ENCODE assay signal across 28 cellular contexts in genomic region chr1:55876276-55877060, GRCh38.
DNase-seq lines count a peak whose midpoint lies in the region; ATAC-seq and TF ChIP-seq lines count a peak whose summit lies in the region.
"Had no signal": no experiment of that assay in that cellular context is flagged by ENCODE, and none has a peak within 500 bp of the region (broad histone marks: within the 10 kb centered on the region; RNA-seq: fewer than 3 reads in every experiment).

No MANE protein-coding gene starts in this region.

- in situ Hi-C loops in gastrocnemius medialis (cut with MboI; ENCODE audit: low sequenced_read_pairs in 4 of 4) = no loop called here

- H3K27ac ChIP-seq in gastrocnemius medialis = peak overlapping the region; percentile 26 to 73 (median 48)
- H3K27ac ChIP-seq: A549, GM23248, sigmoid colon, upper lobe of right lung, VCaP had no signal

- no peaks in the 10 kb centered on the region for H3K9me3 ChIP-seq in gastrocnemius medialis
- H3K9me3 ChIP-seq: A549, sigmoid colon, upper lobe of right lung had no signal

- intact Hi-C loops in left ventricle myocardium superior (cut with micrococcal nuclease) = no loop called here
- intact Hi-C loops in gastrocnemius medialis (cut with DNase I; ENCODE audit: low total_unique reads) = no loop called here

- no peak for TF ChIP-seq POLR2A in gastrocnemius medialis (IDR thresholded peaks at IDR 0.05)

- H3K4me1 ChIP-seq in gastrocnemius medialis = peaks cover 15 to 24% of the 10 kb centered on the region in 2 donors
- H3K4me1 ChIP-seq: A549, sigmoid colon, upper lobe of right lung had no signal

- H3K36me3 ChIP-seq in gastrocnemius medialis = no peaks in the 10 kb centered on the region
- H3K36me3 ChIP-seq: sigmoid colon, upper lobe of right lung had no signal

- DNase-seq in DMS79 treated with DMSO at 0.1 percent for 48 hours (lab: John Stamatoyannopoulos, UW) = peak; percentile 95
- peak; percentile 48 for DNase-seq in NCI-H2107 (lab: John Stamatoyannopoulos, UW)
- peak; percentile 55 for DNase-seq in left ventricle myocardium superior
- DNase-seq in gastrocnemius medialis = peak in 1 of 2 donors; percentile 25
- DNase-seq in NCI-H446 treated with DMSO at 0.1 percent for 48 hours (lab: John Stamatoyannopoulos, UW) = no peak
- DNase-seq in foreskin melanocyte = no peak
- no peak for DNase-seq in retina
- DNase-seq in NCI-H345 (lab: John Stamatoyannopoulos, UW) = no peak
- DNase-seq: activated CD4-positive, alpha-beta T cell treated with anti-CD3 and anti-CD28 coated beads for 36 hours; activated CD8-positive, alpha-beta memory T cell treated with anti-CD3 and anti-CD28 coated beads for 24 hours; DND-41; GF-D8; GM23248; mesendoderm; NCI-H1048; NCI-H1694; NCI-H2227 treated with DMSO at 0.1 percent for 48 hours; NCI-H748 treated with DMSO at 0.1 percent for 48 hours; sigmoid colon; stimulated activated CD4-positive, alpha-beta T cell treated with anti-CD3 and anti-CD28 coated beads, Interleukin-4, amount 100 ng/mL, for 24 hours; SW 1271; T1000; upper lobe of right lung had no signal

- ATAC-seq in left ventricle myocardium superior (peak; percentile 77), gastrocnemius medialis (peak; percentile 71 to 95)
- ATAC-seq: A549; activated CD4-positive, alpha-beta T cell treated with anti-CD3 and anti-CD28 coated beads for 36 hours; activated naive CD4-positive, alpha-beta T cell treated with anti-CD3 and anti-CD28 coated beads, Interleukin-2, amount 50 U/mL, for 72 hours; left lobe of liver; Panc1; upper lobe of right lung had no signal

- H3K27me3 ChIP-seq in gastrocnemius medialis = no peaks in the 10 kb centered on the region
- H3K27me3 ChIP-seq: sigmoid colon, upper lobe of right lung had no signal

- TF ChIP-seq CTCF in gastrocnemius medialis (IDR thresholded peaks at IDR 0.05 in 4 of 5, conservative IDR thresholded peaks at IDR 0.05 in 1 of 5) = no peak

- H3K4me3 ChIP-seq in gastrocnemius medialis = no peak overlapping the region
- H3K4me3 ChIP-seq: A549, GM23248, sigmoid colon, upper lobe of right lung had no signal

Comparison
In these comparisons a context has a peak if more than half of its experiments do, and no peak if none do; other contexts are left out.
1. DNase-seq: peak in DMS79 treated with DMSO at 0.1 percent for 48 hours (single experiment), NCI-H2107 (single experiment) and left ventricle myocardium superior (single experiment); none in NCI-H446 treated with DMSO at 0.1 percent for 48 hours (single experiment), foreskin melanocyte (single experiment), retina (single experiment) and NCI-H345 (single experiment).